ENCODE assay signal across 8 cellular contexts in the genomic region with DNA sequence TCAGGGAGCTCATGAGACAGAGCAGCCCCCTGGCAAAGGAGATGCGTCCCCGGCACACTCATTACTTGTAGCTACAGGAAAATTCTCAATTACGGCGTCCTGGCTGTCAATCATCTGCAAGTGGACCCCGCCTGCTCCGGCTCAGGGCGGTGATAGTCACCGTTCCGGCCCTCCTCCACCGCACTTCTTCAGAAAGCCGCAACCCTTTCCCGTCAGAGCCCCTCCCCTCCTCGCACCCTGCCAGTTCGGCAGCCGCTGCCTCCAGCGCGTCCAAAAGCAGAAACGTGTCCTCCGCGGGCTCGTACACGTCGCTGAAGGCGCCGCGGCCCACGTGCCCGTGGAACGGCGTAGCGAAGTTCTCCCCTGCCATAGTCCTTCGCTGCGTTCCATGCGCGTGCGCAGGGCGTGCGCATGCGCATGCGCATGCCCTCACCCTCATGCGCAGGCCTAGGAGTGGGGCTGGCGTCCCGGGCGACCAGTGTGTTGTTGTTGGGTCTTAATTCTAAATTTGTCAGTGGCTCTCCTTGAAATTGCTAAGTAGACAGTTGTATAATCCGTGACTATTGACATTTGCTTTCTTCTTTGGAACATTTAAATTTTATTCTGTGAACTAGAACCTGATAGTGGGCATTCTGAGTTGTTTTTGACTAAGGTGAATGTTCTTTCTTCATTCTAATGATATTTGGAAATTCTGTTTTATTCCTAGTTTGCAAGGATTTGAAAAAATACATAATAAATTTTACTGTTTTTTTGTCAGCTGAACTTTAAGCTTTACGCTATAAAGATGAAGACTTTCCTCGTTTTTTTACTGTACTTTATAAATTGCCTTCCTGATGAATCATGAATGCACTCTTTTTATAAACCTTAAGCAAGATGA.
DNase-seq lines count a peak whose midpoint lies in the region; ATAC-seq and TF ChIP-seq lines count a peak whose summit lies in the region.

No MANE protein-coding gene starts in this region.

- H3K9me3 ChIP-seq in mammary epithelial cell (replicated peaks; ENCODE audit: insufficient read depth, low read length) (no peaks in the 10 kb centered on the region), smooth muscle cell (replicated peaks; ENCODE audit: low read depth) (no peaks in the 10 kb centered on the region)

- H2AFZ ChIP-seq in mammary epithelial cell (ENCODE audit: low read depth, low read length) (peak overlapping the region; percentile 98), smooth muscle cell (ENCODE audit: low read depth) (peak overlapping the region; percentile 96)

- H3K4me2 ChIP-seq in mammary epithelial cell (ENCODE audit: insufficient read depth, low read depth, low read length) (peak overlapping the region; percentile 88), smooth muscle cell (peak overlapping the region; percentile 94)

- no peaks in the 10 kb centered on the region for H3F3A ChIP-seq in smooth muscle cell (ENCODE audit: low read depth)

- BruUV-seq in mammary epithelial cell (replicated peaks; lab: Mats Ljungman, UMichigan): TSS peak; percentile 42

- H3K36me3 ChIP-seq in mammary epithelial cell (ENCODE audit: insufficient read depth, low read length): no peaks in the 10 kb centered on the region
- peaks cover 8% of the 10 kb centered on the region for H3K36me3 ChIP-seq in smooth muscle cell (ENCODE audit: low read depth)

- 7% methylated on average over 32 of the region's 47 CpGs for WGBS in mammary epithelial cell (ENCODE audit: low coverage, missing lambda C conversion rate)
- 5% methylated on average over 47 of the region's 47 CpGs for WGBS in smooth muscle cell (ENCODE audit: low lambda C conversion rate)

- H3K4me3 ChIP-seq in mammary epithelial cell (replicated peaks in 1 of 3; ENCODE audit: insufficient read depth in 1 of 3, low read depth in 2 of 3, low read length in 3 of 3) (peak overlapping the region; percentile 72 to 98 (median 79)), smooth muscle cell (peak overlapping the region; percentile 72)

- CTCF ChIA-PET in mammary epithelial cell (lab: Charles Lee; ENCODE audit: low non-redundant PET): no interaction called here

- ATAC-seq in GM18873 (IDR thresholded peaks at IDR 0.05; ENCODE audit: low FRiP score, unreplicated experiment) (peak; percentile 95), HG03135 (IDR thresholded peaks at IDR 0.05; ENCODE audit: unreplicated experiment) (peak; percentile 98)

- TF ChIP-seq CTCF in VCaP (conservative IDR thresholded peaks at IDR 0.05) (no peak), mammary epithelial cell (conservative IDR thresholded peaks at IDR 0.05 in 1 of 2, IDR thresholded peaks at IDR 0.05 in 1 of 2; ENCODE audit: extremely low read depth in 1 of 2, insufficient read depth in 1 of 2, low read depth in 1 of 2, low read length in 2 of 2) (no peak), smooth muscle cell (IDR thresholded peaks at IDR 0.05; ENCODE audit: borderline replicate concordance, insufficient read depth, poor library complexity, severe bottlenecking) (no peak)

- intact Hi-C loops in mammary epithelial cell (cut with micrococcal nuclease): loop anchor here (1.0 kb wide), 1 partner anchor 55 kb away; no protein-coding TSS in a partner anchor

- H3K4me1 ChIP-seq in mammary epithelial cell (ENCODE audit: insufficient read depth, low read length) (peaks cover 5% of the 10 kb centered on the region), smooth muscle cell (ENCODE audit: low read depth) (peaks cover 9% of the 10 kb centered on the region)

- dilution Hi-C loops in mammary epithelial cell (cut with HindIII; ENCODE audit: low sequenced_read_pairs): no loop called here

- H3K27me3 ChIP-seq in mammary epithelial cell (ENCODE audit: insufficient read depth, low read length): no peaks in the 10 kb centered on the region
- H3K27me3 ChIP-seq in smooth muscle cell (ENCODE audit: low read depth): no peaks in the 10 kb centered on the region

- peak; percentile 83 for DNase-seq in ACHN
- DNase-seq in NCI-H2196 (lab: John Stamatoyannopoulos, UW; ENCODE audit: unreplicated experiment): peak; percentile 92
- peak; percentile 89 for DNase-seq in mammary epithelial cell
- DNase-seq in iPS-NIHi7 (ENCODE audit: extremely low spot score): peak; percentile 95
- DNase-seq in smooth muscle cell (lab: John Stamatoyannopoulos, UW; ENCODE audit: unreplicated experiment): peak; percentile 57

- H3K9ac ChIP-seq in mammary epithelial cell (ENCODE audit: insufficient read depth, low read length): peak overlapping the region; percentile 89
- H3K9ac ChIP-seq in smooth muscle cell (ENCODE audit: low read depth): peak overlapping the region; percentile 90

- H3K27ac ChIP-seq in VCaP (peak overlapping the region; percentile 90), mammary epithelial cell (ENCODE audit: insufficient read depth, low read depth, low read length) (peak overlapping the region; percentile 80), smooth muscle cell (ENCODE audit: low read depth) (peak overlapping the region; percentile 91)

- H3K79me2 ChIP-seq in mammary epithelial cell (ENCODE audit: insufficient read depth, low read length) (peaks cover 7% of the 10 kb centered on the region), smooth muscle cell (ENCODE audit: low read depth) (no peaks in the 10 kb centered on the region)

- H4K20me1 ChIP-seq in mammary epithelial cell (ENCODE audit: insufficient read depth, low read length) (no peaks in the 10 kb centered on the region), smooth muscle cell (ENCODE audit: low read depth) (no peaks in the 10 kb centered on the region)

- in situ Hi-C loops in ACHN (cut with HindIII; ENCODE audit: low pct_ligation_motif_present, low pct_unique_long_range_greater_than_20kb, low sequenced_read_pairs): no loop called here
- in situ Hi-C loops in mammary epithelial cell (cut with MboI; ENCODE audit: low sequenced_read_pairs in 2 of 2): no loop called here

Comparison
In these comparisons a context has a peak if more than half of its experiments do, and no peak if none do; other contexts are left out.
1. Peak in every context shown above with its lines: DNase-seq, ATAC-seq, H3K4me3 ChIP-seq and H3K27ac ChIP-seq.